13 cellular contexts compared by ENCODE assay signal in genomic region chr6:158826819-158827501, GRCh38. TPM values are rescaled to one million over a fixed set of nuclear protein-coding genes. Genes with fewer than 3 reads are reported as not detected.
DNase-seq lines count a peak whose midpoint lies in the region; ATAC-seq, FAIRE-seq and TF ChIP-seq lines count a peak whose summit lies in the region.
"Had no signal": no experiment of that assay in that cellular context is flagged by ENCODE, and none has a peak within 500 bp of the region (broad histone marks: within the 10 kb centered on the region; RNA-seq: fewer than 3 reads in every experiment).

No MANE protein-coding gene starts in this region.

- peak; percentile 59 for ATAC-seq in GM19395 (IDR thresholded peaks at IDR 0.05; ENCODE audit: unreplicated experiment)
- ATAC-seq in HG02981 (IDR thresholded peaks at IDR 0.05; ENCODE audit: unreplicated experiment): peak; percentile 60
- ATAC-seq in activated naive CD8-positive, alpha-beta T cell treated with anti-CD3 and anti-CD28 coated beads, Interleukin-2, amount 10 ng/mL, durations not matched to agents 7 days and 5 days (ENCODE audit: low read depth): no peak
- no peak for ATAC-seq in left lobe of liver

- FAIRE-seq in urothelium cell line (lab: Jason Lieb, UNC): no peak

- H3K36me3 Mint-ChIP-seq in activated naive CD8-positive, alpha-beta T cell treated with anti-CD3 and anti-CD28 coated beads, Interleukin-2, amount 10 ng/mL, durations not matched to agents 7 days and 5 days: no peaks in the 10 kb centered on the region
- H3K36me3 Mint-ChIP-seq: activated naive CD8-positive, alpha-beta T cell; naive thymus-derived CD8-positive, alpha-beta T cell had no signal

- H3K4me1 Mint-ChIP-seq in activated naive CD8-positive, alpha-beta T cell treated with anti-CD3 and anti-CD28 coated beads, Interleukin-2, amount 10 ng/mL, durations not matched to agents 7 days and 5 days: peaks cover 8% of the 10 kb centered on the region

- no peak for TF ChIP-seq CTCF in GM10248 (IDR thresholded peaks at IDR 0.05; ENCODE audit: control extremely low read depth, extremely low read depth, low read depth, missing control alignments)

- DNase-seq in GM10248 (ENCODE audit: extremely low spot score) (peak; percentile 49), DMS 273 treated with DMSO at 0.1 percent for 48 hours (lab: John Stamatoyannopoulos, UW) (no peak), left lobe of liver (ENCODE audit: low spot score) (no peak), urothelium cell line (ENCODE audit: low spot score) (no peak)
- DNase-seq in activated naive CD8-positive, alpha-beta T cell treated with anti-CD3 and anti-CD28 coated beads, Interleukin-2, amount 10 ng/mL, durations not matched to agents 7 days and 5 days: no peak
- DNase-seq in activated T-cell treated with anti-CD3 and anti-CD28 coated beads, Interleukin-2, amount 50 U/mL, for 1 hour: no peak
- DNase-seq: activated CD4-positive, CD25-positive, alpha-beta regulatory T cell; effector memory CD4-positive, alpha-beta T cell; naive thymus-derived CD8-positive, alpha-beta T cell; NCI-H146 had no signal

- H3K4me3 Mint-ChIP-seq in activated naive CD8-positive, alpha-beta T cell treated with anti-CD3 and anti-CD28 coated beads, Interleukin-2, amount 10 ng/mL, durations not matched to agents 7 days and 5 days: no peak overlapping the region
- H3K4me3 Mint-ChIP-seq: activated naive CD8-positive, alpha-beta T cell had no signal

- no peaks in the 10 kb centered on the region for H3K9me3 Mint-ChIP-seq in activated naive CD8-positive, alpha-beta T cell treated with anti-CD3 and anti-CD28 coated beads, Interleukin-2, amount 10 ng/mL, durations not matched to agents 7 days and 5 days
- H3K9me3 Mint-ChIP-seq: naive thymus-derived CD8-positive, alpha-beta T cell had no signal

- peak overlapping the region; percentile 22 for H3K27ac Mint-ChIP-seq in activated naive CD8-positive, alpha-beta T cell treated with anti-CD3 and anti-CD28 coated beads, Interleukin-2, amount 10 ng/mL, durations not matched to agents 7 days and 5 days
- H3K27ac Mint-ChIP-seq: activated naive CD8-positive, alpha-beta T cell had no signal

- POLR2A ChIA-PET in GM10248 (lab: Yijun Ruan, JAX): interaction anchor here (0.6 to 0.7 kb wide), 3 partner anchors 8 to 872 kb away, joined by 3 to 7 read pairs (median 5); partner anchors contain the start of gene EZR
- POLR2A ChIA-PET in activated naive CD8-positive, alpha-beta T cell treated with anti-CD3 and anti-CD28 coated beads, Interleukin-2, amount 10 ng/mL, durations not matched to agents 7 days and 5 days (lab: Charles Lee): interaction anchor here (0.7 to 1.8 kb wide), 2 partner anchors 42 to 50 kb away, joined by 3 to 8 read pairs; no protein-coding TSS in a partner anchor

- H3K27me3 Mint-ChIP-seq in activated naive CD8-positive, alpha-beta T cell treated with anti-CD3 and anti-CD28 coated beads, Interleukin-2, amount 10 ng/mL, durations not matched to agents 7 days and 5 days: no peaks in the 10 kb centered on the region
- H3K27me3 Mint-ChIP-seq: activated naive CD8-positive, alpha-beta T cell; naive thymus-derived CD8-positive, alpha-beta T cell had no signal

- CTCF ChIA-PET in GM10248 (lab: Yijun Ruan, JAX): interaction anchor here (0.7 to 2.0 kb wide), 5 partner anchors 25 to 143 kb away, joined by 3 to 7 read pairs (median 4); no protein-coding TSS in a partner anchor

RNA-seq across cellular contexts. Expression of gene EZR, which starts 7.8 kb away (rescaled TPM):
- total RNA-seq in activated naive CD8-positive, alpha-beta T cell treated with anti-CD3 and anti-CD28 coated beads, Interleukin-2, amount 10 ng/mL, durations not matched to agents 7 days and 5 days: 100 to 1,000 TPM; 235 to 257 TPM
- 57.0 TPM for total RNA-seq in left lobe of liver

Comparison
In these comparisons a context has a peak if more than half of its experiments do, and no peak if none do; other contexts are left out.
1. ATAC-seq: peak in GM19395 (single experiment) and HG02981 (single experiment); none in activated naive CD8-positive, alpha-beta T cell treated with anti-CD3 and anti-CD28 coated beads, Interleukin-2, amount 10 ng/mL, durations not matched to agents 7 days and 5 days (single experiment) and left lobe of liver (single experiment).